14 cellular contexts compared by ENCODE assay signal in the genomic region with DNA sequence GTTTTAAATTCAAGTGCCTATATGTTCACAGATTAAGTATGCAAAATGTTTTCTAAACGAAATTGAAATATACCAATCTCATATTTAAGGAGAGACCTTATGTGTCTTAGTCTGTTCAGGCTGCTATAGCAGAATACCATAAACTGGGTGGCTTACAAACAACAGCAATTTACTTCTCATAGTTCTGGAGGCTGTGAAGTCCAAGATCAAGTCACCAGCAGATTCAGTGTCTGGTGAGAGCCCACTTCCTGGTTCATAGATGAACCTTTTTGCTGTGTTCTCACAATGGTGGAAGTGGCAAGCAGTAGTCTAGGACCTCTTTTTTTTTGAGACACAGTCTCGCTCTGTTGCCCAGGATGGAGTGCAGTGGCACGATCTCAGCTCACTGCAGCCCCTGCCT. TPM values are rescaled to one million over a fixed set of nuclear protein-coding genes. Genes with fewer than 3 reads are reported as not detected.
"Had no signal": no experiment of that assay in that cellular context is flagged by ENCODE, and none has a peak within 500 bp of the region (broad histone marks: within the 10 kb centered on the region; RNA-seq: fewer than 3 reads in every experiment).

No MANE protein-coding gene starts in this region.

- H3K27me3 ChIP-seq: cardiac muscle cell had no signal

- H3K36me3 ChIP-seq: cardiac muscle cell had no signal

- H3K27ac ChIP-seq: cardiac muscle cell, epithelial cell of prostate had no signal

- DNase-seq: activated CD8-positive, alpha-beta memory T cell treated with anti-CD3 and anti-CD28 coated beads, Interleukin-2, amount 50 U/mL, for 4 hours; activated CD8-positive, alpha-beta T cell treated with anti-CD3 and anti-CD28 coated beads for 36 hours; activated naive CD4-positive, alpha-beta T cell; cortex of kidney; effector CD8-positive, alpha-beta T cell; hypothalamus; kidney glomerular epithelial cell; naive thymus-derived CD4-positive, alpha-beta T cell; right cardiac atrium; substantia nigra; T-helper 9 cell had no signal

- H3K4me3 ChIP-seq: cardiac muscle cell had no signal

- ATAC-seq: activated CD8-positive, alpha-beta T cell treated with anti-CD3 and anti-CD28 coated beads for 36 hours; naive thymus-derived CD4-positive, alpha-beta T cell; right cardiac atrium; stimulated activated effector memory CD8-positive, alpha-beta T cell treated with anti-CD3 and anti-CD28 coated beads, Interleukin-12 subunit alpha, Interleukin-12 subunit beta, amount 100 ng/mL, for 72 hours had no signal

RNA-seq across cellular contexts. Expression of a gene that starts 35.2 kb away (rescaled TPM):
- polyA plus RNA-seq: naive thymus-derived CD4-positive, alpha-beta T cell had no signal
